ENCODE assay signal across 11 cellular contexts in the genomic region with DNA sequence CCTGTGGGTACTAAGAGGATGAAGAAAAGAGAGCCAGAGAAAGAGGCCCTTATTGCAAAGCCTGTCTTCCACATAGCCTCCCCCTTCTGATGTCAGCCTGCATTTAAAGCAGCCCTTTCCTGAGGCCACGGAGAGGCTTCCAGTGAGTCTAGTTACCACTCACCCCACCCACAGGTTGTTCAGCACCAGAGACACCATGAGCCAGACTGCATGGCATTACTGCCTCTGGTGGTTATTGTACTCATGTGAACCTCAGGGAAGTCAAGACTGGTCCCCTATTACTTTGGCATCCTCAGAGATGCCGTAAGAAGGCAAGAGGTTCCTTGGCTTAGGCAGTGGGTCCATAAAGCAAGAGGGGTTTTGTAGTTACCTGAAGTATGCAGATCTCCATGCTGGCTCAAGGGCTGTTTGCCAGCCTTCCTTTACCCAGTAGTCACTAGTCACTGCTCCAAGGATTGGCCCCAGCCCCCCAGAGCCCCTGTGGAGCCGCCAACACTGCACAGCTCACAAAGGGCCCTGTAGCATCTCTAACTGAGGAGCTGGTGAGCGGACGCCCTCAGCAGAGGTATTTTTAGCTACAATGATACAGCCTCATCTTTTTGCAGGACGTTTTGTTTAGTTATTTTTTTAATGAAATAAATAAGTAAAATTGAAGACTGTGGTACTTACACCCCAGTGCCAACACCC. TPM values are rescaled to one million over a fixed set of nuclear protein-coding genes. Genes with fewer than 3 reads are reported as not detected.
DNase-seq lines count a peak whose midpoint lies in the region; ATAC-seq, FAIRE-seq and TF ChIP-seq lines count a peak whose summit lies in the region.
"Had no signal": no experiment of that assay in that cellular context is flagged by ENCODE, and none has a peak within 500 bp of the region (broad histone marks: within the 10 kb centered on the region; RNA-seq: fewer than 3 reads in every experiment).

No MANE protein-coding gene starts in this region.

- H3K36me3 ChIP-seq in body of pancreas (replicated peaks in 1 of 2; ENCODE audit: insufficient read depth in 1 of 2, low read depth in 2 of 2) (peaks cover 0 to 3% of the 10 kb centered on the region in 2 donors), keratinocyte (ENCODE audit: control insufficient read depth in 2 of 2, extremely low read depth in 1 of 2, insufficient read depth in 2 of 2, low read length in 2 of 2) (peaks cover 12 to 21% of the 10 kb centered on the region in 2 experiments)

- intact Hi-C loops in body of pancreas (cut with DNase I): no loop called here

- no peak overlapping the region for H3K4me3 ChIP-seq in AG04450 (ENCODE audit: low read depth, low read length)
- no peak overlapping the region for H3K4me3 ChIP-seq in body of pancreas
- H3K4me3 ChIP-seq in keratinocyte (ENCODE audit: control insufficient read depth in 2 of 3, extremely low read depth in 1 of 3, insufficient read depth in 2 of 3, low read depth in 1 of 3, low read length in 3 of 3): no peak overlapping the region

- TF ChIP-seq CTCF in AG04450 (IDR thresholded peaks at IDR 0.05; ENCODE audit: low read depth, low read length) (0 out of 2 replicates have a peak, but pooled peaks have one; percentile 19), body of pancreas (IDR thresholded peaks at IDR 0.05) (no peak), keratinocyte (optimal IDR thresholded peaks at IDR 0.05 in 1 of 3, IDR thresholded peaks at IDR 0.05 in 1 of 3, conservative IDR thresholded peaks at IDR 0.05 in 1 of 3; ENCODE audit: extremely low read depth in 1 of 3, insufficient read depth in 2 of 3, low read length in 3 of 3) (peak in 2 of 3 experiments; percentile 17)

- CTCF ChIA-PET in AG04450 (lab: Charles Lee): interaction anchor here (1.1 kb wide), 1 partner anchor 9 kb away, joined by 5 read pairs; no protein-coding TSS in a partner anchor

- H3K4me2 ChIP-seq in keratinocyte (ENCODE audit: control insufficient read depth, extremely low read depth, insufficient read depth, low read depth, low read length): no peak overlapping the region

- WGBS in body of pancreas, 2 donors: 79 to 81% methylated on average over 6 of the region's 6 CpGs

- POLR2A ChIA-PET in AG04450 (lab: Yijun Ruan, JAX): no interaction called here

- H3K27me3 ChIP-seq in AG04450 (ENCODE audit: control insufficient read depth, insufficient read depth, low read length) (no peaks in the 10 kb centered on the region), body of pancreas (no peaks in the 10 kb centered on the region), keratinocyte (ENCODE audit: control insufficient read depth, extremely low read depth, insufficient read depth, low read length) (no peaks in the 10 kb centered on the region)

- H3K9ac ChIP-seq in keratinocyte (ENCODE audit: control insufficient read depth, extremely low read depth, insufficient read depth, low read length): no peak overlapping the region

- no peak for TF ChIP-seq POLR2A in body of pancreas (IDR thresholded peaks at IDR 0.05)

- DNase-seq in AG04450 (ENCODE audit: low read depth, low spot score) (no peak), body of pancreas (no peak), keratinocyte (ENCODE audit: low read depth, low spot score) (no peak), medulla oblongata (ENCODE audit: extremely low spot score) (no peak), NCI-H226 (no peak), SIG-M5 treated with dmso at 0.1 percent for 504 hours (lab: John Stamatoyannopoulos, UW; ENCODE audit: unreplicated experiment) (no peak)
- DNase-seq in stimulated activated CD4-positive, alpha-beta T cell treated with anti-CD3 and anti-CD28 coated beads, Interleukin-4, amount 100 ng/mL, for 4 hours: no peak
- DNase-seq: activated T-cell treated with anti-CD3 and anti-CD28 coated beads, Interleukin-2, amount 50 U/mL, for 1 hour; NCI-H1417 treated with DMSO at 0.1 percent for 48 hours had no signal

- H4K20me1 ChIP-seq in keratinocyte (ENCODE audit: control insufficient read depth, extremely low read depth, insufficient read depth, low read length): no peaks in the 10 kb centered on the region

- no peak overlapping the region for H2AFZ ChIP-seq in keratinocyte (ENCODE audit: control insufficient read depth, low read length)

- no peaks in the 10 kb centered on the region for H3K9me1 ChIP-seq in keratinocyte (ENCODE audit: control insufficient read depth, extremely low read depth, insufficient read depth, low read length)

- H3K4me1 ChIP-seq in body of pancreas (peaks cover 65% of the 10 kb centered on the region), keratinocyte (ENCODE audit: control insufficient read depth, extremely low read depth, insufficient read depth, low read length) (peaks cover 13% of the 10 kb centered on the region)

- dilution Hi-C loops in keratinocyte (cut with MboI; ENCODE audit: extremely low pct_ligation_motif_present, low sequenced_read_pairs): no loop called here

- ATAC-seq in HG03354 (IDR thresholded peaks at IDR 0.05; ENCODE audit: poor library complexity, severe bottlenecking, unreplicated experiment): peak; percentile 46
- peak; percentile 17 for ATAC-seq in body of pancreas
- ATAC-seq: natural killer cell treated with Interleukin-12 subunit alpha and Interleukin-12 subunit beta and Interleukin-15 and Interleukin-18, amount 100 ng/mL, for 72 hours had no signal

- H3K9me3 ChIP-seq in AG04450 (ENCODE audit: control insufficient read depth, insufficient read depth, low read length) (no peaks in the 10 kb centered on the region), body of pancreas (no peaks in the 10 kb centered on the region), keratinocyte (ENCODE audit: control insufficient read depth, low read depth, low read length) (no peaks in the 10 kb centered on the region)

- H3K27ac ChIP-seq in AG04450 (ENCODE audit: low read depth, low read length) (no peak overlapping the region), body of pancreas (no peak overlapping the region), keratinocyte (ENCODE audit: control insufficient read depth, insufficient read depth, low read length) (no peak overlapping the region)

- H3K79me2 ChIP-seq in keratinocyte (ENCODE audit: control insufficient read depth, insufficient read depth, low read length): no peaks in the 10 kb centered on the region

- no peak for FAIRE-seq in keratinocyte (lab: Jason Lieb, UNC)

RNA-seq across cellular contexts. Expression of a gene that starts 20.7 kb away (rescaled TPM):
- polyA plus RNA-seq in AG04450 (2011; rRNA removed) (0.35 and 0.72 TPM in 2 replicates), keratinocyte (0.01 to 0.09 TPM (median 0.07 TPM) in 3 replicates)
- 0.91 and 1.4 TPM in 2 replicates for polyA minus RNA-seq in AG04450 (2011; rRNA and poly(A)+ RNA removed)
- under 1 TPM; under 0.01 to 0.33 TPM for total RNA-seq in body of pancreas
- not detected for polyA plus RNA-seq in keratinocyte (2011; ENCODE audit: low read depth)
- polyA plus RNA-seq in keratinocyte (2011; cell fraction: cytosol; rRNA removed): 0.03 and 0.04 TPM in 2 replicates
- 0.08 and 0.13 TPM in 2 replicates for polyA plus RNA-seq in keratinocyte (2011; cell fraction: nucleus; rRNA removed)
- polyA plus RNA-seq in keratinocyte (2012; ENCODE audit: low replicate concordance): 0.05 and 0.27 TPM in 2 replicates
- polyA minus RNA-seq in keratinocyte: 0.03 to 0.40 TPM (median 0.20 TPM) in 3 replicates
- not detected for polyA minus RNA-seq in keratinocyte (2011; cell fraction: cytosol; rRNA and poly(A)+ RNA removed)
- polyA minus RNA-seq in keratinocyte (2011; cell fraction: nucleus; rRNA and poly(A)+ RNA removed): not detected in 2 replicates

Comparison
In these comparisons a context has a peak if more than half of its experiments do, and no peak if none do; other contexts are left out.
1. CTCF ChIP-seq: peak in AG04450 (single experiment) and keratinocyte (2 of 3); none in body of pancreas (0 of 7).